In the genomic region with DNA sequence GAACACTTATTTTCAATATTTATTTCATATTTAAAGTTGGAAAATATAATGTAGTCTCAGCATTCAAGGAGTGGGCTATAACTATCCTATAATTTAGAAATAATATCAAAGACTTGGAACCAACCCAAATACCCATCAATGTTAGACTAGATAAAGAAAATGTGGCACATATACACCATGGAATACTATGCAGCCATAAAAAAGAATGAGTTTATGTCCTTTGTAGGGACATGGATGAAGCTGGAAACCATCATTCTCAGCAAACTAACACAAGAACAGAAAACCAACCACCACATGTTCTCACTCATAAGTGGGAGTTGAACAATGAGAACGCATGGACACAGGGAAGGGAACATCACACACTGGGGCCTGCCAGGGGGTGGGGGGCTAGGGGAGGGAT, we compare ENCODE assay signal across 13 cellular contexts. TPM values are rescaled to one million over a fixed set of nuclear protein-coding genes. Genes with fewer than 3 reads are reported as not detected.
"Had no signal": no experiment of that assay in that cellular context is flagged by ENCODE, and none has a peak within 500 bp of the region (broad histone marks: within the 10 kb centered on the region; RNA-seq: fewer than 3 reads in every experiment).

No MANE protein-coding gene starts in this region.

RNA-seq across cellular contexts. Expression of a gene that starts 33.8 kb away (rescaled TPM):
- total RNA-seq: T-helper 1 cell treated with Interleukin-12 subunit alpha and Interleukin-12 subunit beta and Interleukin-4 antibody, amounts not matched to agents 30 ng/mL and 1 ng/mL, for 36 hours had no signal

RNA-seq across cellular contexts. Expression of a gene that starts 37.6 kb away (rescaled TPM):
- total RNA-seq: activated B cell treated with CpG ODN at 0.5 μM for 24 hours; activated CD4-positive, alpha-beta memory T cell treated with anti-CD3 and anti-CD28 coated beads for 36 hours; activated CD4-positive, alpha-beta memory T cell treated with anti-CD3 and anti-CD28 coated beads, Interleukin-2, amount 10 ng/mL, durations not matched to agents 7 days and 5 days; activated CD4-positive, alpha-beta T cell treated with anti-CD3 and anti-CD28 coated beads for 36 hours; activated CD4-positive, alpha-beta T cell treated with anti-CD3 and anti-CD28 coated beads, Interleukin-2, amount 10 ng/mL, durations not matched to agents 24 days and 14 days; activated CD4-positive, alpha-beta T cell treated with anti-CD3 and anti-CD28 coated beads, Interleukin-2, amount 10 ng/mL, durations not matched to agents 7 days and 5 days; activated CD8-positive, alpha-beta memory T cell treated with anti-CD3 and anti-CD28 coated beads for 36 hours; activated CD8-positive, alpha-beta memory T cell treated with anti-CD3 and anti-CD28 coated beads, Interleukin-2, amount 10 ng/mL, durations not matched to agents 7 days and 5 days; activated CD8-positive, alpha-beta T cell treated with anti-CD3 and anti-CD28 coated beads for 36 hours; activated CD8-positive, alpha-beta T cell treated with anti-CD3 and anti-CD28 coated beads, Interleukin-2, amount 10 ng/mL, durations not matched to agents 7 days and 5 days; T-helper 1 cell treated with Interleukin-12 subunit alpha and Interleukin-12 subunit beta and Interleukin-4 antibody, amounts not matched to agents 30 ng/mL and 1 ng/mL, for 36 hours; T-helper 17 cell; T-helper 2 cell treated with Interferon-gamma antibody and Interleukin-4, amounts not matched to agents 100 ng/mL and 5 ng/mL, for 36 hours had no signal
